Comparison of ENCODE assay signal across 15 cellular contexts in genomic region chr1:91755176-91755575, GRCh38.
DNase-seq lines count a peak whose midpoint lies in the region; ATAC-seq, FAIRE-seq and TF ChIP-seq lines count a peak whose summit lies in the region.
"Had no signal": no experiment of that assay in that cellular context is flagged by ENCODE, and none has a peak within 500 bp of the region (broad histone marks: within the 10 kb centered on the region; RNA-seq: fewer than 3 reads in every experiment).

No MANE protein-coding gene starts in this region.

- peaks cover 66% of the 10 kb centered on the region for H3K4me1 Mint-ChIP-seq in activated T-cell treated with anti-CD3 and anti-CD28 coated beads, Interleukin-2, amount 50 U/mL, for 24 hours (ENCODE audit: low read depth)
- H3K4me1 Mint-ChIP-seq in nephron: peaks cover 64% of the 10 kb centered on the region
- H3K4me1 Mint-ChIP-seq: activated B cell treated with CpG ODN at 0.5 μM for 24 hours had no signal

- TF ChIP-seq POLR2A in heart left ventricle (IDR thresholded peaks at IDR 0.05): no peak

- no peak overlapping the region for H3K4me3 ChIP-seq in heart left ventricle
- no peak overlapping the region for H3K4me3 ChIP-seq in urinary bladder (ENCODE audit: low read depth, low read length)

- 58 to 73% (median 66%) methylated on average over 6 of the region's 6 CpGs for WGBS in heart left ventricle, 4 donors
- WGBS in urinary bladder: 37% methylated on average over 6 of the region's 6 CpGs

- no peak overlapping the region for H3K4me3 Mint-ChIP-seq in activated T-cell treated with anti-CD3 and anti-CD28 coated beads, Interleukin-2, amount 50 U/mL, for 24 hours
- no peak overlapping the region for H3K4me3 Mint-ChIP-seq in nephron
- H3K4me3 Mint-ChIP-seq: activated B cell treated with CpG ODN at 0.5 μM for 24 hours, memory B cell had no signal

- ATAC-seq in heart left ventricle (peak; percentile 33 to 77 (median 62)), HG02642 (IDR thresholded peaks at IDR 0.05; ENCODE audit: poor library complexity, unreplicated experiment) (no peak)

- TF ChIP-seq CTCF in heart left ventricle (IDR thresholded peaks at IDR 0.05): no peak
- no peak for TF ChIP-seq CTCF in nephron (IDR thresholded peaks at IDR 0.05; ENCODE audit: unreplicated experiment in 3 of 3)

- no peaks in the 10 kb centered on the region for H3K27me3 Mint-ChIP-seq in activated T-cell treated with anti-CD3 and anti-CD28 coated beads, Interleukin-2, amount 50 U/mL, for 24 hours
- H3K27me3 Mint-ChIP-seq in nephron (ENCODE audit: low read depth): no peaks in the 10 kb centered on the region
- H3K27me3 Mint-ChIP-seq: activated B cell treated with CpG ODN at 0.5 μM for 24 hours, memory B cell had no signal

- intact Hi-C loops in heart left ventricle (cut with DNase I): no loop called here

- H3K27ac Mint-ChIP-seq in activated T-cell treated with anti-CD3 and anti-CD28 coated beads, Interleukin-2, amount 50 U/mL, for 24 hours: peak overlapping the region; percentile 96
- peak overlapping the region; percentile 58 to 85 (median 85) for H3K27ac Mint-ChIP-seq in nephron
- H3K27ac Mint-ChIP-seq: activated B cell treated with CpG ODN at 0.5 μM for 24 hours, memory B cell had no signal

- H3K36me3 Mint-ChIP-seq in activated T-cell treated with anti-CD3 and anti-CD28 coated beads, Interleukin-2, amount 50 U/mL, for 24 hours (ENCODE audit: low read depth): peaks cover 29% of the 10 kb centered on the region
- peaks cover 17% of the 10 kb centered on the region for H3K36me3 Mint-ChIP-seq in nephron (ENCODE audit: low read depth)
- H3K36me3 Mint-ChIP-seq: memory B cell had no signal

- H3K9me3 ChIP-seq in heart left ventricle: no peaks in the 10 kb centered on the region

- in situ Hi-C loops in G401 (cut with HindIII; ENCODE audit: low sequenced_read_pairs): no loop called here

- FAIRE-seq in RCC 7860 (lab: Jason Lieb, UNC): no peak

- peaks cover 0 to 12% (median 0%) of the 10 kb centered on the region in 9 donors for H3K36me3 ChIP-seq in heart left ventricle
- peaks cover 2% of the 10 kb centered on the region for H3K36me3 ChIP-seq in urinary bladder (ENCODE audit: insufficient read depth)

- DNase-seq in activated T-cell treated with anti-CD3 and anti-CD28 coated beads, Interleukin-2, amount 50 U/mL, for 24 hours: no peak
- DNase-seq in activated T-cell treated with anti-CD3 and anti-CD28 coated beads, Interleukin-2, amount 50 U/mL, for 48 hours: no peak
- DNase-seq in heart left ventricle (peak in 3 of 5 donors; percentile 40 to 57 (median 51)), RCC 7860 (ENCODE audit: low spot score) (no peak), G401 (ENCODE audit: low spot score) (no peak)
- DNase-seq: activated B cell treated with CpG ODN at 0.5 μM for 24 hours, NCI-H2107, NCI-H82, trophoblast cell had no signal

- H3K4me1 ChIP-seq in heart left ventricle (peaks cover 0 to 56% (median 26%) of the 10 kb centered on the region in 12 donors), urinary bladder (ENCODE audit: insufficient read depth) (no peaks in the 10 kb centered on the region)

- H3K27ac ChIP-seq in heart left ventricle (peak overlapping the region in 10 of 12 donors; percentile 31 to 73 (median 58)), urinary bladder (ENCODE audit: low read depth) (peak overlapping the region; percentile 85)
- H3K27ac ChIP-seq: RWPE1 had no signal

- H3K27me3 ChIP-seq in heart left ventricle: no peaks in the 10 kb centered on the region

- no peaks in the 10 kb centered on the region for H3K9me3 Mint-ChIP-seq in activated T-cell treated with anti-CD3 and anti-CD28 coated beads, Interleukin-2, amount 50 U/mL, for 24 hours
- H3K9me3 Mint-ChIP-seq in nephron: no peaks in the 10 kb centered on the region
- H3K9me3 Mint-ChIP-seq: activated B cell treated with CpG ODN at 0.5 μM for 24 hours; activated naive CD4-positive, alpha-beta T cell treated with anti-CD3 and anti-CD28 coated beads, Interleukin-2, amount 50 U/mL, for 72 hours; memory B cell had no signal

Comparison
In these comparisons a context has a peak if more than half of its experiments do, and no peak if none do; other contexts are left out.
1. DNase-seq: peak in heart left ventricle (3 of 5); none in activated T-cell treated with anti-CD3 and anti-CD28 coated beads, Interleukin-2, amount 50 U/mL, for 24 hours (single experiment), activated T-cell treated with anti-CD3 and anti-CD28 coated beads, Interleukin-2, amount 50 U/mL, for 48 hours (0 of 2), RCC 7860 (single experiment) and G401 (single experiment).